19 cellular contexts compared by ENCODE assay signal in the genomic region with DNA sequence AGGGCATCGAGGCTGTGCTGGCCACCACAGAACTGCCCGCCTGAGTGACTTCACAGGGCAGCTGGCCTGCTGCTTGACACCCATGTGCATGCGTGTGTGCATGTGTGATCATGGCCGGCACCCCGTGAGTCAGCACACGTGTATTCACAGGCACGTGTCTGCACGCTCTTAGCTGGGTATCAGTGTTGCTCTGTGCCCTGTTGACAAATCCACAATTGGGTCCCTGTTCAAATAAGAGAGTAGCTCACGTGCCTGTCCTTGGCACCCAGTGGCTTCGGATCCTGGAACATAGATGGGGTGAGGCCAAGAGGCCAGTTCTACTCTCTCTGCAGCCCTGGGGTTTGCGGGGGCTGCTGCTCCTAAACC. TPM values are rescaled to one million over a fixed set of nuclear protein-coding genes. Genes with fewer than 3 reads are reported as not detected.
DNase-seq lines count a peak whose midpoint lies in the region; TF ChIP-seq lines count a peak whose summit lies in the region.
"Had no signal": no experiment of that assay in that cellular context is flagged by ENCODE, and none has a peak within 500 bp of the region (broad histone marks: within the 10 kb centered on the region; RNA-seq: fewer than 3 reads in every experiment).

No MANE protein-coding gene starts in this region.

- intact Hi-C loops in prostate gland (cut with DNase I): no loop called here

- H3K27me3 ChIP-seq in prostate gland (replicated peaks; ENCODE audit: insufficient read depth) (no peaks in the 10 kb centered on the region), GM23248 (replicated peaks; ENCODE audit: insufficient read depth) (no peaks in the 10 kb centered on the region)
- H3K27me3 ChIP-seq: thyroid gland had no signal

- H3F3A ChIP-seq in GM23248 (ENCODE audit: insufficient read depth): no peaks in the 10 kb centered on the region

- no peak overlapping the region for H3K9ac ChIP-seq in GM23248
- H3K9ac ChIP-seq: SK-N-SH had no signal

- no peak overlapping the region for H2AFZ ChIP-seq in GM23248
- H2AFZ ChIP-seq: GM23338 had no signal

- TF ChIP-seq CTCF in VCaP (conservative IDR thresholded peaks at IDR 0.05): no peak
- no peak for TF ChIP-seq CTCF in prostate gland (IDR thresholded peaks at IDR 0.05)

- H3K4me2 ChIP-seq in GM23248 (ENCODE audit: unreplicated experiment): no peak overlapping the region
- H3K4me2 ChIP-seq: GM23338, SK-N-SH had no signal

- H4K20me1 ChIP-seq in GM23248 (ENCODE audit: insufficient read depth): no peaks in the 10 kb centered on the region

- WGBS in prostate gland: 60% methylated on average over 11 of the region's 11 CpGs
- 33 to 36% methylated on average over 9 to 11 of the region's 11 CpGs for WGBS in GM23248 (ENCODE audit: low coverage in 1 of 2, low lambda C conversion rate in 2 of 2, missing lambda C conversion rate in 2 of 2), 2 experiments

- in situ Hi-C loops in GM23248 (cut with MboI): no loop called here

- no peaks in the 10 kb centered on the region for H3K9me2 ChIP-seq in GM23248 (ENCODE audit: insufficient read depth)
- H3K9me2 ChIP-seq: SK-N-SH had no signal

- DNase-seq in DMS153 treated with DMSO at 0.1 percent for 48 hours (lab: John Stamatoyannopoulos, UW; ENCODE audit: unreplicated experiment): peak; percentile 26
- peak; percentile 52 to 77 for DNase-seq in hippocampal formation (lab: John Stamatoyannopoulos, UW)
- peak; percentile 38 for DNase-seq in prostate gland (ENCODE audit: low spot score)
- no peak for DNase-seq in GM23248
- no peak for DNase-seq in NCI-H1694 (lab: John Stamatoyannopoulos, UW)
- DNase-seq in GM19238 (ENCODE audit: insufficient read length, low spot score): no peak
- no peak for DNase-seq in stimulated activated naive CD4-positive, alpha-beta T cell treated with Interleukin-2 at 50 U/mL for 16 hours (lab: John Stamatoyannopoulos, UW)
- DNase-seq: activated CD4-positive, CD25-positive, alpha-beta regulatory T cell; activated naive CD4-positive, alpha-beta T cell treated with anti-CD3 and anti-CD28 coated beads, Interleukin-2, amount 10 ng/mL, durations not matched to agents 7 days and 5 days; activated T-cell treated with anti-CD3 and anti-CD28 coated beads, Interleukin-2, amount 50 U/mL, for 48 hours; cortex of kidney; left colon; NCI-H1436; NCI-H345; NK-92 treated with Interleukin-12 subunit alpha and Interleukin-12 subunit beta, amount 100 ng/mL, for 24 hours; thyroid gland had no signal

- H3K9me3 ChIP-seq in prostate gland (no peaks in the 10 kb centered on the region), GM23248 (ENCODE audit: low read depth) (no peaks in the 10 kb centered on the region)
- H3K9me3 ChIP-seq: SK-N-SH, thyroid gland had no signal

- no peaks in the 10 kb centered on the region for H3K79me2 ChIP-seq in GM23248 (ENCODE audit: insufficient read depth)

- no peak overlapping the region for H3K4me3 ChIP-seq in prostate gland
- no peak overlapping the region for H3K4me3 ChIP-seq in GM23248
- H3K4me3 ChIP-seq: GM23338, thyroid gland had no signal

- H3K36me3 ChIP-seq in prostate gland: no peaks in the 10 kb centered on the region
- no peaks in the 10 kb centered on the region for H3K36me3 ChIP-seq in GM23248 (ENCODE audit: low read depth)
- H3K36me3 ChIP-seq: thyroid gland had no signal

- TF ChIP-seq POLR2A in prostate gland (IDR thresholded peaks at IDR 0.05): no peak

- H3K27ac ChIP-seq in VCaP (peak overlapping the region; percentile 34; the same call in 1 of the 2 replicates), prostate gland (no peak overlapping the region), GM23248 (no peak overlapping the region)
- H3K27ac ChIP-seq: thyroid gland had no signal

- H3K4me1 ChIP-seq in prostate gland (replicated peaks) (peaks cover 5% of the 10 kb centered on the region), GM23248 (ENCODE audit: insufficient read depth) (no peaks in the 10 kb centered on the region)
- H3K4me1 ChIP-seq: thyroid gland had no signal

RNA-seq across cellular contexts. Expression of gene B3GAT1, which starts 14.0 kb away (rescaled TPM):
- 1 to 10 TPM; 3.9 to 4.9 TPM for total RNA-seq in prostate gland
- not detected in 2 replicates for total RNA-seq in GM23248 (2014; rRNA removed; shearing (Covaris generic))
- not detected in 2 replicates for polyA plus RNA-seq in GM23248 (2016; fragmentation: Nextera tagmentation; extraction: Ambion mirVana)

Comparison
In these comparisons a context has a peak if more than half of its experiments do, and no peak if none do; other contexts are left out.
1. DNase-seq: peak in DMS153 treated with DMSO at 0.1 percent for 48 hours (single experiment), hippocampal formation (2 of 2) and prostate gland (single experiment); none in GM23248 (single experiment), NCI-H1694 (single experiment), GM19238 (single experiment) and stimulated activated naive CD4-positive, alpha-beta T cell treated with Interleukin-2 at 50 U/mL for 16 hours (single experiment).